Comparison of ENCODE assay signal across 8 cellular contexts in genomic region chr3:39149059-39149455, GRCh38. TPM values are rescaled to one million over a fixed set of nuclear protein-coding genes. Genes with fewer than 3 reads are reported as not detected.
DNase-seq lines count a peak whose midpoint lies in the region; ATAC-seq, FAIRE-seq and TF ChIP-seq lines count a peak whose summit lies in the region.

No MANE protein-coding gene starts in this region.

- H3K4me3 Mint-ChIP-seq in activated T-cell treated with anti-CD3 and anti-CD28 coated beads, Interleukin-2, amount 50 U/mL, for 24 hours = peak overlapping the region; percentile 90
- peak overlapping the region; percentile 94 for H3K4me3 Mint-ChIP-seq in activated T-helper 1 cell treated with anti-CD3 and anti-CD28 coated beads, Interleukin-12 subunit alpha, Interleukin-12 subunit beta, Interleukin-2, Interleukin-4 antibody, amounts not matched to agents 30 ng/mL and 10 ng/mL and 1 ng/mL, durations not matched to agents 14 hours and 24 hours and 36 hours

- H3K36me3 Mint-ChIP-seq in activated T-cell treated with anti-CD3 and anti-CD28 coated beads, Interleukin-2, amount 50 U/mL, for 24 hours (ENCODE audit: low read depth) = peaks cover 86% of the 10 kb centered on the region
- H3K36me3 Mint-ChIP-seq in activated T-helper 1 cell treated with anti-CD3 and anti-CD28 coated beads, Interleukin-12 subunit alpha, Interleukin-12 subunit beta, Interleukin-2, Interleukin-4 antibody, amounts not matched to agents 30 ng/mL and 10 ng/mL and 1 ng/mL, durations not matched to agents 14 hours and 24 hours and 36 hours (ENCODE audit: low read depth) = peaks cover 61% of the 10 kb centered on the region

- FAIRE-seq in HepG2 (lab: Jason Lieb, UNC) = no peak

- peak overlapping the region; percentile 43; the same call in 1 of the 2 replicates for H3K4me2 ChIP-seq in HepG2 (ENCODE audit: low read depth, low read length)

- H3K27ac ChIP-seq in HepG2 (ENCODE audit: extremely low read length, insufficient read depth, low read length) (no peak overlapping the region), thymus (ENCODE audit: low read depth) (peak overlapping the region; percentile 89)

- H3K9me3 ChIP-seq in HepG2 (ENCODE audit: low read length) = no peaks in the 10 kb centered on the region
- H3K9me3 ChIP-seq in thymus (ENCODE audit: control insufficient read depth) = no peaks in the 10 kb centered on the region

- POLR2A ChIA-PET in HepG2 (lab: Yijun Ruan, JAX) = no interaction called here

- peaks cover 15 to 30% of the 10 kb centered on the region in 2 experiments; a peak in 4 of 5 replicates for H3K36me3 ChIP-seq in HepG2 (replicated peaks in 1 of 2; ENCODE audit: control insufficient read depth in 1 of 2, insufficient read depth in 2 of 2, low read length in 2 of 2)
- H3K36me3 ChIP-seq in thymus (ENCODE audit: control insufficient read depth, insufficient read depth) = peaks cover 22% of the 10 kb centered on the region

- no peak for DNase-seq in activated T-cell treated with anti-CD3 and anti-CD28 coated beads, Interleukin-2, amount 50 U/mL, for 24 hours
- DNase-seq in activated T-cell treated with anti-CD3 and anti-CD28 coated beads, Interleukin-2, amount 50 U/mL, for 48 hours = no peak
- DNase-seq in activated T-helper 1 cell treated with anti-CD3 and anti-CD28 coated beads, Interleukin-12 subunit alpha, Interleukin-12 subunit beta, Interleukin-2, Interleukin-4 antibody, amounts not matched to agents 30 ng/mL and 10 ng/mL and 1 ng/mL, durations not matched to agents 14 hours and 24 hours and 36 hours (ENCODE audit: low spot score) = no peak
- DNase-seq in HepG2 (ENCODE audit: low spot score) = no peak
- no peak for DNase-seq in NCI-H510A (lab: John Stamatoyannopoulos, UW)
- DNase-seq in NCI-H2196 treated with DMSO at 0.1 percent for 48 hours (lab: John Stamatoyannopoulos, UW; ENCODE audit: unreplicated experiment) = no peak
- no peak for DNase-seq in D341Med (ENCODE audit: low spot score)

- in situ Hi-C loops in HepG2 (cut with HindIII; ENCODE audit: extremely low pct_ligation_motif_present, low pct_unique_long_range_greater_than_20kb) = no loop called here

- H3K27me3 ChIP-seq in HepG2 (ENCODE audit: control insufficient read depth in 1 of 2, insufficient read depth in 2 of 2, low read length in 2 of 2) (no peaks in the 10 kb centered on the region; a peak in 1 of 5 replicates), thymus (ENCODE audit: control insufficient read depth, insufficient read depth) (no peaks in the 10 kb centered on the region)

- no TSS peak for BruUV-seq in HepG2 (replicated peaks; lab: Mats Ljungman, UMichigan)

- H4K20me1 ChIP-seq in HepG2 (ENCODE audit: insufficient read depth, low read length) = peaks cover 64% of the 10 kb centered on the region

- CTCF ChIA-PET in HepG2 (lab: Yijun Ruan, JAX; ENCODE audit: low intra/inter-chr PET ratio, low total read pairs) = no interaction called here

- intact Hi-C loops in activated T-helper 1 cell treated with anti-CD3 and anti-CD28 coated beads, Interleukin-12 subunit alpha, Interleukin-12 subunit beta, Interleukin-2, Interleukin-4 antibody, amounts not matched to agents 30 ng/mL and 10 ng/mL and 1 ng/mL, durations not matched to agents 14 hours and 24 hours and 36 hours (cut with micrococcal nuclease) = no loop called here
- intact Hi-C loops in HepG2 (cut with micrococcal nuclease; ENCODE audit: unreplicated experiment) = no loop called here

- no peak overlapping the region for H2AFZ ChIP-seq in HepG2 (ENCODE audit: low read length)

- no peak for TF ChIP-seq CTCF in HepG2 (CRISPR knock-in tag; IDR thresholded peaks at IDR 0.05)

- H3K4me3 ChIP-seq in HepG2 (replicated peaks in 1 of 3; ENCODE audit: insufficient read depth in 1 of 3, low read depth in 2 of 3, low read length in 3 of 3) (no peak overlapping the region), thymus (ENCODE audit: low read length) (peak overlapping the region; percentile 50)

- TF ChIP-seq RAD21 in HepG2 (CRISPR knock-in tag; IDR thresholded peaks at IDR 0.05) = no peak

- no peak for ATAC-seq in HepG2

- no peak for TF ChIP-seq POLR2A in HepG2 (IDR thresholded peaks at IDR 0.05; ENCODE audit: insufficient read depth in 1 of 2, low read depth in 2 of 2, low read length in 2 of 2)

- H3K79me2 ChIP-seq in HepG2 (ENCODE audit: insufficient read depth, low read length) = peaks cover 61% of the 10 kb centered on the region

- peak overlapping the region; percentile 99 for H3K27ac Mint-ChIP-seq in activated T-cell treated with anti-CD3 and anti-CD28 coated beads, Interleukin-2, amount 50 U/mL, for 24 hours
- peak overlapping the region; percentile 97 for H3K27ac Mint-ChIP-seq in activated T-helper 1 cell treated with anti-CD3 and anti-CD28 coated beads, Interleukin-12 subunit alpha, Interleukin-12 subunit beta, Interleukin-2, Interleukin-4 antibody, amounts not matched to agents 30 ng/mL and 10 ng/mL and 1 ng/mL, durations not matched to agents 14 hours and 24 hours and 36 hours

- TF ChIP-seq EP300 in HepG2 (IDR thresholded peaks at IDR 0.05; ENCODE audit: low read depth in 2 of 2, low read length in 2 of 2) = no peak
- no peak for TF ChIP-seq EP300 in HepG2 (CRISPR knock-in tag; IDR thresholded peaks at IDR 0.05; ENCODE audit: borderline replicate concordance)

- H3K27me3 Mint-ChIP-seq in activated T-cell treated with anti-CD3 and anti-CD28 coated beads, Interleukin-2, amount 50 U/mL, for 24 hours = no peaks in the 10 kb centered on the region
- no peaks in the 10 kb centered on the region for H3K27me3 Mint-ChIP-seq in activated T-helper 1 cell treated with anti-CD3 and anti-CD28 coated beads, Interleukin-12 subunit alpha, Interleukin-12 subunit beta, Interleukin-2, Interleukin-4 antibody, amounts not matched to agents 30 ng/mL and 10 ng/mL and 1 ng/mL, durations not matched to agents 14 hours and 24 hours and 36 hours (ENCODE audit: insufficient read depth)

- H3K4me1 ChIP-seq in HepG2 (ENCODE audit: insufficient read depth, low read length) (peaks cover 62% of the 10 kb centered on the region), thymus (ENCODE audit: control insufficient read depth, insufficient read depth, low read length) (peaks cover 44% of the 10 kb centered on the region)

- H3K4me1 Mint-ChIP-seq in activated T-cell treated with anti-CD3 and anti-CD28 coated beads, Interleukin-2, amount 50 U/mL, for 24 hours (ENCODE audit: low read depth) = peaks cover 77% of the 10 kb centered on the region
- H3K4me1 Mint-ChIP-seq in activated T-helper 1 cell treated with anti-CD3 and anti-CD28 coated beads, Interleukin-12 subunit alpha, Interleukin-12 subunit beta, Interleukin-2, Interleukin-4 antibody, amounts not matched to agents 30 ng/mL and 10 ng/mL and 1 ng/mL, durations not matched to agents 14 hours and 24 hours and 36 hours (ENCODE audit: low read depth) = peaks cover 70% of the 10 kb centered on the region

- 0 out of 2 replicates have a peak overlapping the region, but pooled peaks have one; percentile 11 for H3K9ac ChIP-seq in HepG2 (ENCODE audit: insufficient read depth, low read depth, low read length)

- WGBS in HepG2 (ENCODE audit: low lambda C conversion rate) = 90% methylated on average over 4 of the region's 4 CpGs
- WGBS in thymus = 54% methylated on average over 4 of the region's 4 CpGs

- H3K9me3 Mint-ChIP-seq in activated T-cell treated with anti-CD3 and anti-CD28 coated beads, Interleukin-2, amount 50 U/mL, for 24 hours = no peaks in the 10 kb centered on the region
- H3K9me3 Mint-ChIP-seq in activated T-helper 1 cell treated with anti-CD3 and anti-CD28 coated beads, Interleukin-12 subunit alpha, Interleukin-12 subunit beta, Interleukin-2, Interleukin-4 antibody, amounts not matched to agents 30 ng/mL and 10 ng/mL and 1 ng/mL, durations not matched to agents 14 hours and 24 hours and 36 hours = no peaks in the 10 kb centered on the region

RNA-seq across cellular contexts. Expression of gene CSRNP1, which starts 4.3 kb away (rescaled TPM):
- total RNA-seq in activated T-helper 1 cell treated with anti-CD3 and anti-CD28 coated beads, Interleukin-12 subunit alpha, Interleukin-12 subunit beta, Interleukin-2, Interleukin-4 antibody, amounts not matched to agents 30 ng/mL and 10 ng/mL and 1 ng/mL, durations not matched to agents 14 hours and 24 hours and 36 hours = 33.4 and 34.3 TPM in 2 replicates
- total RNA-seq in HepG2 (2016; rRNA removed; fragmentation: Illumina TruSeq; extraction: Trizol) = 9.3 and 10.8 TPM in 2 replicates
- total RNA-seq in HepG2 (2016; cell fraction: cytosol; rRNA removed; fragmentation: Illumina TruSeq; extraction: Trizol; ENCODE audit: low read depth) = 1.5 and 2.3 TPM in 2 replicates
- 7.4 and 10.8 TPM in 2 replicates for total RNA-seq in HepG2 (2016; cell fraction: insoluble cytoplasmic fraction; rRNA removed; fragmentation: Illumina TruSeq; extraction: Trizol)
- 6.2 TPM in 2 replicates for total RNA-seq in HepG2 (2016; cell fraction: membrane; rRNA removed; fragmentation: Illumina TruSeq; extraction: Trizol)
- 8.4 and 9.2 TPM in 2 replicates for total RNA-seq in HepG2 (2016; cell fraction: nucleus; rRNA removed; fragmentation: Illumina TruSeq; extraction: Trizol)
- polyA plus RNA-seq in HepG2 (2011; rRNA removed) (11.3 and 13.1 TPM in 2 replicates), thymus (26.1 TPM)
- polyA plus RNA-seq in HepG2 (2011; cell fraction: cytosol; rRNA removed) = 10.2 and 11.5 TPM in 2 replicates
- polyA plus RNA-seq in HepG2 (2011; cell fraction: nucleus; rRNA removed) = 16.5 and 19.1 TPM in 2 replicates
- polyA plus RNA-seq in HepG2 (2012) = 7.1 and 11.4 TPM in 2 replicates
- 0.62 and 0.80 TPM in 2 replicates for polyA plus RNA-seq in HepG2 (2016; cell fraction: cytosol; fragmentation: Illumina TruSeq; extraction: Trizol; ENCODE audit: low read depth)
- polyA plus RNA-seq in HepG2 (2016; cell fraction: insoluble cytoplasmic fraction; fragmentation: Illumina TruSeq; extraction: Trizol; ENCODE audit: low read depth) = 5.7 and 6.6 TPM in 2 replicates
- polyA plus RNA-seq in HepG2 (2016; cell fraction: membrane; fragmentation: Illumina TruSeq; extraction: Trizol; ENCODE audit: low read depth) = 2.0 and 2.4 TPM in 2 replicates
- polyA plus RNA-seq in HepG2 (2016; cell fraction: nucleus; fragmentation: Illumina TruSeq; extraction: Trizol; ENCODE audit: insufficient read depth, low read depth) = 11.8 and 12.9 TPM in 2 replicates
- polyA minus RNA-seq in HepG2 (2011; rRNA and poly(A)+ RNA removed; ENCODE audit: low replicate concordance) = 16.7 and 44.8 TPM in 2 replicates
- 13.3 and 14.3 TPM in 2 replicates for polyA minus RNA-seq in HepG2 (2011; cell fraction: cytosol; rRNA and poly(A)+ RNA removed)
- polyA minus RNA-seq in HepG2 (2011; cell fraction: nucleus; rRNA and poly(A)+ RNA removed) = 18.9 and 21.8 TPM in 2 replicates

RNA-seq across cellular contexts. Expression of gene TTC21A, which starts 41.6 kb away (rescaled TPM):
- total RNA-seq in activated T-helper 1 cell treated with anti-CD3 and anti-CD28 coated beads, Interleukin-12 subunit alpha, Interleukin-12 subunit beta, Interleukin-2, Interleukin-4 antibody, amounts not matched to agents 30 ng/mL and 10 ng/mL and 1 ng/mL, durations not matched to agents 14 hours and 24 hours and 36 hours = 0.83 and 1.0 TPM in 2 replicates
- total RNA-seq in HepG2 (2016; rRNA removed; fragmentation: Illumina TruSeq; extraction: Trizol) = 0.31 and 0.39 TPM in 2 replicates
- 0.88 TPM in 1 of 2 replicates, not detected in the other for total RNA-seq in HepG2 (2016; cell fraction: cytosol; rRNA removed; fragmentation: Illumina TruSeq; extraction: Trizol; ENCODE audit: low read depth)
- total RNA-seq in HepG2 (2016; cell fraction: insoluble cytoplasmic fraction; rRNA removed; fragmentation: Illumina TruSeq; extraction: Trizol) = 0.26 and 0.36 TPM in 2 replicates
- 0.07 and 0.22 TPM in 2 replicates for total RNA-seq in HepG2 (2016; cell fraction: membrane; rRNA removed; fragmentation: Illumina TruSeq; extraction: Trizol)
- total RNA-seq in HepG2 (2016; cell fraction: nucleus; rRNA removed; fragmentation: Illumina TruSeq; extraction: Trizol) = 0.50 and 2.4 TPM in 2 replicates
- polyA plus RNA-seq in HepG2 (2011; rRNA removed) = 1.5 and 1.6 TPM in 2 replicates
- 0.27 and 0.48 TPM in 2 replicates for polyA plus RNA-seq in HepG2 (2011; cell fraction: cytosol; rRNA removed)
- 4.9 and 6.3 TPM in 2 replicates for polyA plus RNA-seq in HepG2 (2011; cell fraction: nucleus; rRNA removed)
- 0.63 and 0.74 TPM in 2 replicates for polyA plus RNA-seq in HepG2 (2012)
- polyA plus RNA-seq in HepG2 (2016; cell fraction: cytosol; fragmentation: Illumina TruSeq; extraction: Trizol; ENCODE audit: low read depth) = 0.08 and 0.12 TPM in 2 replicates
- polyA plus RNA-seq in HepG2 (2016; cell fraction: insoluble cytoplasmic fraction; fragmentation: Illumina TruSeq; extraction: Trizol; ENCODE audit: low read depth) = 0.25 and 0.41 TPM in 2 replicates
- 0.14 and 0.63 TPM in 2 replicates for polyA plus RNA-seq in HepG2 (2016; cell fraction: membrane; fragmentation: Illumina TruSeq; extraction: Trizol; ENCODE audit: low read depth)
- polyA plus RNA-seq in HepG2 (2016; cell fraction: nucleus; fragmentation: Illumina TruSeq; extraction: Trizol; ENCODE audit: insufficient read depth, low read depth) = 2.2 TPM in 2 replicates
- 1.4 and 2.3 TPM in 2 replicates for polyA minus RNA-seq in HepG2 (2011; rRNA and poly(A)+ RNA removed; ENCODE audit: low replicate concordance)
- polyA minus RNA-seq in HepG2 (2011; cell fraction: cytosol; rRNA and poly(A)+ RNA removed) = 0.53 TPM in 1 of 2 replicates, not detected in the other
- 3.1 and 5.3 TPM in 2 replicates for polyA minus RNA-seq in HepG2 (2011; cell fraction: nucleus; rRNA and poly(A)+ RNA removed)
- polyA plus RNA-seq in thymus = 12.3 TPM

RNA-seq across cellular contexts. Expression of gene GORASP1, which starts 41.6 kb away (rescaled TPM):
- total RNA-seq in activated T-helper 1 cell treated with anti-CD3 and anti-CD28 coated beads, Interleukin-12 subunit alpha, Interleukin-12 subunit beta, Interleukin-2, Interleukin-4 antibody, amounts not matched to agents 30 ng/mL and 10 ng/mL and 1 ng/mL, durations not matched to agents 14 hours and 24 hours and 36 hours = 26.6 and 35.6 TPM in 2 replicates
- total RNA-seq in HepG2 (2016; rRNA removed; fragmentation: Illumina TruSeq; extraction: Trizol) = 27.0 and 36.4 TPM in 2 replicates
- 6.2 and 6.3 TPM in 2 replicates for total RNA-seq in HepG2 (2016; cell fraction: cytosol; rRNA removed; fragmentation: Illumina TruSeq; extraction: Trizol; ENCODE audit: low read depth)
- 24.7 and 34.0 TPM in 2 replicates for total RNA-seq in HepG2 (2016; cell fraction: insoluble cytoplasmic fraction; rRNA removed; fragmentation: Illumina TruSeq; extraction: Trizol)
- 11.1 and 12.7 TPM in 2 replicates for total RNA-seq in HepG2 (2016; cell fraction: membrane; rRNA removed; fragmentation: Illumina TruSeq; extraction: Trizol)
- 42.3 and 46.1 TPM in 2 replicates for total RNA-seq in HepG2 (2016; cell fraction: nucleus; rRNA removed; fragmentation: Illumina TruSeq; extraction: Trizol)
- polyA plus RNA-seq in HepG2 (2011; rRNA removed) = 39.8 and 41.6 TPM in 2 replicates
- polyA plus RNA-seq in HepG2 (2011; cell fraction: cytosol; rRNA removed) = 22.2 and 27.9 TPM in 2 replicates
- polyA plus RNA-seq in HepG2 (2011; cell fraction: nucleus; rRNA removed) = 99.2 and 109 TPM in 2 replicates
- 14.9 and 22.9 TPM in 2 replicates for polyA plus RNA-seq in HepG2 (2012)
- polyA plus RNA-seq in HepG2 (2016; cell fraction: cytosol; fragmentation: Illumina TruSeq; extraction: Trizol; ENCODE audit: low read depth) = 2.9 and 3.2 TPM in 2 replicates
- polyA plus RNA-seq in HepG2 (2016; cell fraction: insoluble cytoplasmic fraction; fragmentation: Illumina TruSeq; extraction: Trizol; ENCODE audit: low read depth) = 28.7 and 29.9 TPM in 2 replicates
- polyA plus RNA-seq in HepG2 (2016; cell fraction: membrane; fragmentation: Illumina TruSeq; extraction: Trizol; ENCODE audit: low read depth) = 7.1 and 7.7 TPM in 2 replicates
- polyA plus RNA-seq in HepG2 (2016; cell fraction: nucleus; fragmentation: Illumina TruSeq; extraction: Trizol; ENCODE audit: insufficient read depth, low read depth) = 59.7 and 73.8 TPM in 2 replicates
- 59.3 and 84.8 TPM in 2 replicates for polyA minus RNA-seq in HepG2 (2011; rRNA and poly(A)+ RNA removed; ENCODE audit: low replicate concordance)
- 13.8 and 14.9 TPM in 2 replicates for polyA minus RNA-seq in HepG2 (2011; cell fraction: cytosol; rRNA and poly(A)+ RNA removed)
- 46.4 and 49.4 TPM in 2 replicates for polyA minus RNA-seq in HepG2 (2011; cell fraction: nucleus; rRNA and poly(A)+ RNA removed)
- 26.2 TPM for polyA plus RNA-seq in thymus

RNA-seq across cellular contexts. Expression of gene XIRP1, which starts 43.3 kb away (rescaled TPM):
- 2.4 and 3.0 TPM in 2 replicates for total RNA-seq in activated T-helper 1 cell treated with anti-CD3 and anti-CD28 coated beads, Interleukin-12 subunit alpha, Interleukin-12 subunit beta, Interleukin-2, Interleukin-4 antibody, amounts not matched to agents 30 ng/mL and 10 ng/mL and 1 ng/mL, durations not matched to agents 14 hours and 24 hours and 36 hours
- total RNA-seq in HepG2 (2016; rRNA removed; fragmentation: Illumina TruSeq; extraction: Trizol) = not detected in 2 replicates
- not detected in 2 replicates for total RNA-seq in HepG2 (2016; cell fraction: cytosol; rRNA removed; fragmentation: Illumina TruSeq; extraction: Trizol; ENCODE audit: low read depth)
- not detected in 2 replicates for total RNA-seq in HepG2 (2016; cell fraction: insoluble cytoplasmic fraction; rRNA removed; fragmentation: Illumina TruSeq; extraction: Trizol)
- not detected in 2 replicates for total RNA-seq in HepG2 (2016; cell fraction: membrane; rRNA removed; fragmentation: Illumina TruSeq; extraction: Trizol)
- not detected in 2 replicates for total RNA-seq in HepG2 (2016; cell fraction: nucleus; rRNA removed; fragmentation: Illumina TruSeq; extraction: Trizol)
- polyA plus RNA-seq in HepG2 (2011; rRNA removed) (not detected in 2 replicates), thymus (1.1 TPM)
- not detected in 2 replicates for polyA plus RNA-seq in HepG2 (2011; cell fraction: cytosol; rRNA removed)
- 0.02 TPM in 1 of 2 replicates, not detected in the other for polyA plus RNA-seq in HepG2 (2011; cell fraction: nucleus; rRNA removed)
- not detected in 2 replicates for polyA plus RNA-seq in HepG2 (2012)
- polyA plus RNA-seq in HepG2 (2016; cell fraction: cytosol; fragmentation: Illumina TruSeq; extraction: Trizol; ENCODE audit: low read depth) = not detected in 2 replicates
- not detected in 2 replicates for polyA plus RNA-seq in HepG2 (2016; cell fraction: insoluble cytoplasmic fraction; fragmentation: Illumina TruSeq; extraction: Trizol; ENCODE audit: low read depth)
- polyA plus RNA-seq in HepG2 (2016; cell fraction: membrane; fragmentation: Illumina TruSeq; extraction: Trizol; ENCODE audit: low read depth) = not detected in 2 replicates
- polyA plus RNA-seq in HepG2 (2016; cell fraction: nucleus; fragmentation: Illumina TruSeq; extraction: Trizol; ENCODE audit: insufficient read depth, low read depth) = not detected in 2 replicates
- not detected in 2 replicates for polyA minus RNA-seq in HepG2 (2011; rRNA and poly(A)+ RNA removed; ENCODE audit: low replicate concordance)
- polyA minus RNA-seq in HepG2 (2011; cell fraction: cytosol; rRNA and poly(A)+ RNA removed) = not detected in 2 replicates
- not detected in 2 replicates for polyA minus RNA-seq in HepG2 (2011; cell fraction: nucleus; rRNA and poly(A)+ RNA removed)
